ENCODE assay signal across 1 cellular context in the genomic region with DNA sequence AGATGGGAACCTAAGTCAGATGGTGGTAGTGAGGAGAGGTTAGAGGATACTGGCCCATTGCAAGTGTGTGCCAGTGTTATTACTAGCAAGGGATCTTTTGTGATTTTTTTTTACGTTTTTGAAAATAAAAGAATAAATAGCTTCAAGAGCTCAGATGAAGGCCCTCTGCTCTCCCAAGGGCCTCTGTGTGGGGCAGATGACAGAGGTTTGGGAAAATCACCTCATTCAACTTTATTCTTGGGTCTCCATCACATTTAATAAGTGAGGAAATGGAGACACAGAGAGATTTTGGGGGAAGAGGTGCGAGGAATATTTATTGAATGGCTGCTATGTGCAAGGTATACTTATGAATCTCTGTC.
TF ChIP-seq lines count a peak whose summit lies in the region.

No MANE protein-coding gene starts in this region.

TF ChIP-seq in HepG2, 621 proteins besides CTCF, POLR2A, EP300 and RAD21:
- no peak for TF ChIP-seq PITX1 (CRISPR knock-in tag; IDR thresholded peaks at IDR 0.05)
- no peak for TF ChIP-seq ZFYVE20 (CRISPR knock-in tag; IDR thresholded peaks at IDR 0.05; ENCODE audit: borderline replicate concordance, low read depth)
- TF ChIP-seq ZNF256 (CRISPR knock-in tag; conservative IDR thresholded peaks at IDR 0.05) = no peak
- TF ChIP-seq ZNF652 (CRISPR knock-in tag; IDR thresholded peaks at IDR 0.05; ENCODE audit: borderline replicate concordance, low read depth) = no peak
- TF ChIP-seq FOXK2 (IDR thresholded peaks at IDR 0.05) = no peak
- TF ChIP-seq, protein P1, sequence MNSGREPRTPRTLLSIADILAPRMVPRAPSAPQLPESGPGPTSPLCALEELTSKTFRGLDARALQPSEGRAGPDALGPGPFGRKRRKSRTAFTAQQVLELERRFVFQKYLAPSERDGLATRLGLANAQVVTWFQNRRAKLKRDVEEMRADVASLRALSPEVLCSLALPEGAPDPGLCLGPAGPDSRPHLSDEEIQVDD (CRISPR knock-in tag; IDR thresholded peaks at IDR 0.05; ENCODE audit: borderline replicate concordance) = no peak
- TF ChIP-seq, protein P2, sequence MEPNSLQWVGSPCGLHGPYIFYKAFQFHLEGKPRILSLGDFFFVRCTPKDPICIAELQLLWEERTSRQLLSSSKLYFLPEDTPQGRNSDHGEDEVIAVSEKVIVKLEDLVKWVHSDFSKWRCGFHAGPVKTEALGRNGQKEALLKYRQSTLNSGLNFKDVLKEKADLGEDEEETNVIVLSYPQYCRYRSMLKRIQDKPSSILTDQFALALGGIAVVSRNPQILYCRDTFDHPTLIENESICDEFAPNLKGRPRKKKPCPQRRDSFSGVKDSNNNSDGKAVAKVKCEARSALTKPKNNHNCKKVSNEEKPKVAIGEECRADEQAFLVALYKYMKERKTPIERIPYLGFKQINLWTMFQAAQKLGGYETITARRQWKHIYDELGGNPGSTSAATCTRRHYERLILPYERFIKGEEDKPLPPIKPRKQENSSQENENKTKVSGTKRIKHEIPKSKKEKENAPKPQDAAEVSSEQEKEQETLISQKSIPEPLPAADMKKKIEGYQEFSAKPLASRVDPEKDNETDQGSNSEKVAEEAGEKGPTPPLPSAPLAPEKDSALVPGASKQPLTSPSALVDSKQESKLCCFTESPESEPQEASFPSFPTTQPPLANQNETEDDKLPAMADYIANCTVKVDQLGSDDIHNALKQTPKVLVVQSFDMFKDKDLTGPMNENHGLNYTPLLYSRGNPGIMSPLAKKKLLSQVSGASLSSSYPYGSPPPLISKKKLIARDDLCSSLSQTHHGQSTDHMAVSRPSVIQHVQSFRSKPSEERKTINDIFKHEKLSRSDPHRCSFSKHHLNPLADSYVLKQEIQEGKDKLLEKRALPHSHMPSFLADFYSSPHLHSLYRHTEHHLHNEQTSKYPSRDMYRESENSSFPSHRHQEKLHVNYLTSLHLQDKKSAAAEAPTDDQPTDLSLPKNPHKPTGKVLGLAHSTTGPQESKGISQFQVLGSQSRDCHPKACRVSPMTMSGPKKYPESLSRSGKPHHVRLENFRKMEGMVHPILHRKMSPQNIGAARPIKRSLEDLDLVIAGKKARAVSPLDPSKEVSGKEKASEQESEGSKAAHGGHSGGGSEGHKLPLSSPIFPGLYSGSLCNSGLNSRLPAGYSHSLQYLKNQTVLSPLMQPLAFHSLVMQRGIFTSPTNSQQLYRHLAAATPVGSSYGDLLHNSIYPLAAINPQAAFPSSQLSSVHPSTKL (CRISPR knock-in tag; IDR thresholded peaks at IDR 0.05) = no peak
- TF ChIP-seq HHEX (CRISPR knock-in tag; IDR thresholded peaks at IDR 0.05) = no peak
- TF ChIP-seq, protein P3, sequence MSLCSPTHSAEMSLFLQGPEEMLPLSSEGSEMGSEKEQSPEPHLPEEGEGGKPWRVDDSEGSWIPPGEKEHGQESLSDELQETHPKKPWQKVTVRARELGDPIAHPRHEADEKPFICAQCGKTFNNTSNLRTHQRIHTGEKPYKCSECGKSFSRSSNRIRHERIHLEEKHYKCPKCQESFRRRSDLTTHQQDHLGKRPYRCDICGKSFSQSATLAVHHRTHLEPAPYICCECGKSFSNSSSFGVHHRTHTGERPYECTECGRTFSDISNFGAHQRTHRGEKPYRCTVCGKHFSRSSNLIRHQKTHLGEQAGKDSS (CRISPR knock-in tag; IDR thresholded peaks at IDR 0.05; ENCODE audit: borderline replicate concordance, low read depth) = no peak
- TF ChIP-seq TMF1 (CRISPR knock-in tag; IDR thresholded peaks at IDR 0.05; ENCODE audit: low read depth) = no peak
- TF ChIP-seq ZNF883 (CRISPR knock-in tag; IDR thresholded peaks at IDR 0.05; ENCODE audit: not compliant biosample characterization) = no peak
- no peak for TF ChIP-seq KDM4B (CRISPR knock-in tag; IDR thresholded peaks at IDR 0.05)
- TF ChIP-seq ZNF781 (CRISPR knock-in tag; IDR thresholded peaks at IDR 0.05; ENCODE audit: borderline replicate concordance, not compliant biosample characterization) = no peak
- no peak for TF ChIP-seq ZNF326 (CRISPR knock-in tag; IDR thresholded peaks at IDR 0.05; ENCODE audit: borderline replicate concordance)
- no peak for TF ChIP-seq GTF2F1 (IDR thresholded peaks at IDR 0.05; ENCODE audit: low read length)
- TF ChIP-seq, protein P4, sequence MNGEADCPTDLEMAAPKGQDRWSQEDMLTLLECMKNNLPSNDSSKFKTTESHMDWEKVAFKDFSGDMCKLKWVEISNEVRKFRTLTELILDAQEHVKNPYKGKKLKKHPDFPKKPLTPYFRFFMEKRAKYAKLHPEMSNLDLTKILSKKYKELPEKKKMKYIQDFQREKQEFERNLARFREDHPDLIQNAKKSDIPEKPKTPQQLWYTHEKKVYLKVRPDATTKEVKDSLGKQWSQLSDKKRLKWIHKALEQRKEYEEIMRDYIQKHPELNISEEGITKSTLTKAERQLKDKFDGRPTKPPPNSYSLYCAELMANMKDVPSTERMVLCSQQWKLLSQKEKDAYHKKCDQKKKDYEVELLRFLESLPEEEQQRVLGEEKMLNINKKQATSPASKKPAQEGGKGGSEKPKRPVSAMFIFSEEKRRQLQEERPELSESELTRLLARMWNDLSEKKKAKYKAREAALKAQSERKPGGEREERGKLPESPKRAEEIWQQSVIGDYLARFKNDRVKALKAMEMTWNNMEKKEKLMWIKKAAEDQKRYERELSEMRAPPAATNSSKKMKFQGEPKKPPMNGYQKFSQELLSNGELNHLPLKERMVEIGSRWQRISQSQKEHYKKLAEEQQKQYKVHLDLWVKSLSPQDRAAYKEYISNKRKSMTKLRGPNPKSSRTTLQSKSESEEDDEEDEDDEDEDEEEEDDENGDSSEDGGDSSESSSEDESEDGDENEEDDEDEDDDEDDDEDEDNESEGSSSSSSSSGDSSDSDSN (CRISPR knock-in tag; IDR thresholded peaks at IDR 0.05) = no peak
- no peak for TF ChIP-seq ZNF263 (CRISPR knock-in tag; IDR thresholded peaks at IDR 0.05)
